In the genomic region with DNA sequence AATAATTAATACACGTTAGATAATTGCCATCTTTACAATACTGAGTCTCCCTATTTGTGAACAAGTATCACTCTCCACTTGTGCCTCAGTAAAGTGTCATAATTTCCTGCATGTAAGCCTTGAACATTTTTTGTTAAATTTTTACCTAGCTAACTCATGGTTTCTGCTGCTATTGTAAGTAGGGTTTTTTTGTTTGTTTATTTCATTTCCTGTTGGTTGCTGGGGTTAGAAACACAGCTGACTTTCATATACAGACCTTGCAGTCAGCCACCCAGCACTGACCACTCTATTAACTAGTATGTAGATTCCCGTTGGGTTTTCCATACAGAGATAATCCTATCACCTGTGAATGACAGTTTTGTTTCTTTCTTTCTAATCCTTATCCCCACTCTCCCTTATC, we compare ENCODE assay signal across 17 cellular contexts.
DNase-seq lines count a peak whose midpoint lies in the region; ATAC-seq and TF ChIP-seq lines count a peak whose summit lies in the region.
"Had no signal": no experiment of that assay in that cellular context is flagged by ENCODE, and none has a peak within 500 bp of the region (broad histone marks: within the 10 kb centered on the region; RNA-seq: fewer than 3 reads in every experiment).

No MANE protein-coding gene starts in this region.

- TF ChIP-seq POLR2A in vagina (IDR thresholded peaks at IDR 0.05): no peak

- no peaks in the 10 kb centered on the region for H3K27me3 ChIP-seq in vagina

- H3K36me3 ChIP-seq in vagina: no peaks in the 10 kb centered on the region

- DNase-seq in medulla oblongata (ENCODE audit: extremely low spot score) (no peak), vagina (ENCODE audit: extremely low spot score in 2 of 2) (no peak), NCI-H128 (lab: John Stamatoyannopoulos, UW; ENCODE audit: unreplicated experiment) (no peak), ureter (ENCODE audit: low spot score) (no peak)
- DNase-seq: activated CD4-positive, alpha-beta T cell treated with anti-CD3 and anti-CD28 coated beads, Interleukin-2, amount 10 ng/mL, durations not matched to agents 24 days and 14 days; DMS153; effector CD8-positive, alpha-beta T cell; H7; NCI-H1092; NCI-H446; stimulated activated CD4-positive, alpha-beta T cell treated with anti-CD3 and anti-CD28 coated beads, Interleukin-4, amount 100 ng/mL, for 1 hour; stimulated activated naive B cell treated with anti-CD40 and anti-IgM and Interleukin-4, amounts not matched to agents 10 μg/mL and 1 μg/mL and 100 μg/mL, for 72 hours; T-helper 2 cell had no signal

- no peaks in the 10 kb centered on the region for H3K4me1 ChIP-seq in vagina

- H3K4me3 ChIP-seq in vagina: no peak overlapping the region

- ATAC-seq in GM18511 (IDR thresholded peaks at IDR 0.05; ENCODE audit: unreplicated experiment): peak; percentile 89
- peak; percentile 94 for ATAC-seq in GM19455 (IDR thresholded peaks at IDR 0.05; ENCODE audit: unreplicated experiment)
- peak; percentile 97 for ATAC-seq in HG02763 (IDR thresholded peaks at IDR 0.05; ENCODE audit: unreplicated experiment)
- ATAC-seq in HG03457 (IDR thresholded peaks at IDR 0.05; ENCODE audit: unreplicated experiment): peak; percentile 97
- ATAC-seq: stimulated activated naive B cell treated with anti-CD40 and anti-IgM and Interleukin-4, amounts not matched to agents 10 μg/mL and 1 μg/mL and 100 μg/mL, for 72 hours had no signal

- intact Hi-C loops in vagina (cut with DNase I): no loop called here

- TF ChIP-seq CTCF in vagina (IDR thresholded peaks at IDR 0.05): no peak

- H3K27ac ChIP-seq in vagina: no peak overlapping the region

- H3K9me3 ChIP-seq in vagina: no peaks in the 10 kb centered on the region
